Comparison of ENCODE assay signal across 16 cellular contexts in genomic region chr11:121358775-121359174, GRCh38.
A peak's percentile ranks its signal among the peaks of the same experiment; 100 is the strongest.
DNase-seq lines count a peak whose midpoint lies in the region; ATAC-seq and TF ChIP-seq lines count a peak whose summit lies in the region.
"Had no signal": no experiment of that assay in that cellular context is flagged by ENCODE, and none has a peak within 500 bp of the region (broad histone marks: within the 10 kb centered on the region; RNA-seq: fewer than 3 reads in every experiment).

No MANE protein-coding gene starts in this region.

- TF ChIP-seq CTCF in heart right ventricle (IDR thresholded peaks at IDR 0.05) (no peak), right atrium auricular region (IDR thresholded peaks at IDR 0.05) (no peak), body of pancreas (IDR thresholded peaks at IDR 0.05) (no peak), lower lobe of right lung (IDR thresholded peaks at IDR 0.05) (no peak), upper lobe of right lung (IDR thresholded peaks at IDR 0.05) (no peak), vagina (IDR thresholded peaks at IDR 0.05) (no peak)

- intact Hi-C loops in heart right ventricle (cut with DNase I), result no loop called here
- intact Hi-C loops in body of pancreas (cut with DNase I), result no loop called here
- intact Hi-C loops in lower lobe of right lung (cut with DNase I), result no loop called here
- intact Hi-C loops in upper lobe of right lung (cut with DNase I), result no loop called here
- intact Hi-C loops in vagina (cut with DNase I), result no loop called here

- ATAC-seq in heart right ventricle (peak in 6 of 8 donors; percentile 48 to 70 (median 57)), body of pancreas (peak; percentile 83), lower lobe of right lung (peak; percentile 43 to 53), upper lobe of right lung (peak; percentile 52)

- no peak for TF ChIP-seq POLR2A in body of pancreas (IDR thresholded peaks at IDR 0.05)
- TF ChIP-seq POLR2A in vagina (IDR thresholded peaks at IDR 0.05), result no peak

- H3K9me3 ChIP-seq in heart right ventricle (no peaks in the 10 kb centered on the region), right atrium auricular region (no peaks in the 10 kb centered on the region), body of pancreas (no peaks in the 10 kb centered on the region), lower lobe of right lung (no peaks in the 10 kb centered on the region), upper lobe of right lung (no peaks in the 10 kb centered on the region), vagina (no peaks in the 10 kb centered on the region)
- H3K9me3 ChIP-seq: Peyer's patch, SJCRH30 had no signal

- H3K36me3 ChIP-seq in heart right ventricle (no peaks in the 10 kb centered on the region), right atrium auricular region (no peaks in the 10 kb centered on the region), body of pancreas (replicated peaks in 1 of 2; ENCODE audit: insufficient read depth in 1 of 2, low read depth in 2 of 2) (no peaks in the 10 kb centered on the region), lower lobe of right lung (no peaks in the 10 kb centered on the region), upper lobe of right lung (no peaks in the 10 kb centered on the region), vagina (no peaks in the 10 kb centered on the region)
- H3K36me3 ChIP-seq: Peyer's patch, SJCRH30 had no signal

- H3K27ac ChIP-seq in heart right ventricle, result peak overlapping the region in 1 of 10 donors; percentile 31
- H3K27ac ChIP-seq in right atrium auricular region, result no peak overlapping the region
- H3K27ac ChIP-seq in body of pancreas, result peak overlapping the region; percentile 48 to 86 (median 58)
- no peak overlapping the region for H3K27ac ChIP-seq in lower lobe of right lung
- H3K27ac ChIP-seq in upper lobe of right lung, result no peak overlapping the region
- H3K27ac ChIP-seq in vagina, result no peak overlapping the region
- H3K27ac ChIP-seq: Peyer's patch, SJCRH30 had no signal

- H3K4me1 ChIP-seq in heart right ventricle, result peaks cover 0 to 11% (median 0%) of the 10 kb centered on the region in 9 donors
- no peaks in the 10 kb centered on the region for H3K4me1 ChIP-seq in right atrium auricular region
- H3K4me1 ChIP-seq in body of pancreas, result peaks cover 23% of the 10 kb centered on the region
- H3K4me1 ChIP-seq in lower lobe of right lung, result no peaks in the 10 kb centered on the region
- H3K4me1 ChIP-seq in upper lobe of right lung, result no peaks in the 10 kb centered on the region
- no peaks in the 10 kb centered on the region for H3K4me1 ChIP-seq in vagina
- H3K4me1 ChIP-seq: Peyer's patch, SJCRH30 had no signal

- H3K27me3 ChIP-seq in heart right ventricle (no peaks in the 10 kb centered on the region), right atrium auricular region (no peaks in the 10 kb centered on the region), body of pancreas (no peaks in the 10 kb centered on the region), lower lobe of right lung (ENCODE audit: low read depth) (no peaks in the 10 kb centered on the region), upper lobe of right lung (no peaks in the 10 kb centered on the region), vagina (no peaks in the 10 kb centered on the region)
- H3K27me3 ChIP-seq: Peyer's patch, SJCRH30 had no signal

- no peak for DNase-seq in heart right ventricle
- no peak for DNase-seq in right atrium auricular region (ENCODE audit: low spot score)
- peak in 1 of 4 donors; percentile 32 for DNase-seq in body of pancreas
- no peak for DNase-seq in lower lobe of right lung
- DNase-seq in upper lobe of right lung, result no peak
- DNase-seq in vagina (ENCODE audit: extremely low spot score in 2 of 2), result no peak
- DNase-seq in NCI-H2029 (lab: John Stamatoyannopoulos, UW), result no peak
- no peak for DNase-seq in NCI-H187 (lab: John Stamatoyannopoulos, UW)
- DNase-seq: CD4-positive, alpha-beta T cell; H7; NCI-H1092; NCI-H345; NCI-H526 treated with DMSO at 0.1 percent for 48 hours; NK-92 treated with Interleukin-12 subunit alpha and Interleukin-12 subunit beta, amount 100 ng/mL, for 24 hours; Peyer's patch; SJCRH30 had no signal

- WGBS in heart right ventricle, 2 donors, result 42 to 71% methylated on average over 1 of the region's 1 CpG
- WGBS in body of pancreas, 2 donors, result 7 to 50% methylated on average over 1 of the region's 1 CpG

- H3K4me3 ChIP-seq in heart right ventricle, result no peak overlapping the region
- H3K4me3 ChIP-seq in right atrium auricular region, result no peak overlapping the region
- H3K4me3 ChIP-seq in body of pancreas, result no peak overlapping the region
- no peak overlapping the region for H3K4me3 ChIP-seq in lower lobe of right lung
- H3K4me3 ChIP-seq in upper lobe of right lung, result no peak overlapping the region
- no peak overlapping the region for H3K4me3 ChIP-seq in vagina
- H3K4me3 ChIP-seq: Peyer's patch, SJCRH30 had no signal

Comparison
In these comparisons a context has a peak if more than half of its experiments do, and no peak if none do; other contexts are left out.
1. H3K27ac ChIP-seq: peak in body of pancreas (4 of 4); none in right atrium auricular region (0 of 2), lower lobe of right lung (single experiment), upper lobe of right lung (single experiment) and vagina (single experiment).
2. Peak in every context shown above with its lines, with median percentiles within 50 percentile points of each other: ATAC-seq.